8 cellular contexts compared by ENCODE assay signal in the genomic region with DNA sequence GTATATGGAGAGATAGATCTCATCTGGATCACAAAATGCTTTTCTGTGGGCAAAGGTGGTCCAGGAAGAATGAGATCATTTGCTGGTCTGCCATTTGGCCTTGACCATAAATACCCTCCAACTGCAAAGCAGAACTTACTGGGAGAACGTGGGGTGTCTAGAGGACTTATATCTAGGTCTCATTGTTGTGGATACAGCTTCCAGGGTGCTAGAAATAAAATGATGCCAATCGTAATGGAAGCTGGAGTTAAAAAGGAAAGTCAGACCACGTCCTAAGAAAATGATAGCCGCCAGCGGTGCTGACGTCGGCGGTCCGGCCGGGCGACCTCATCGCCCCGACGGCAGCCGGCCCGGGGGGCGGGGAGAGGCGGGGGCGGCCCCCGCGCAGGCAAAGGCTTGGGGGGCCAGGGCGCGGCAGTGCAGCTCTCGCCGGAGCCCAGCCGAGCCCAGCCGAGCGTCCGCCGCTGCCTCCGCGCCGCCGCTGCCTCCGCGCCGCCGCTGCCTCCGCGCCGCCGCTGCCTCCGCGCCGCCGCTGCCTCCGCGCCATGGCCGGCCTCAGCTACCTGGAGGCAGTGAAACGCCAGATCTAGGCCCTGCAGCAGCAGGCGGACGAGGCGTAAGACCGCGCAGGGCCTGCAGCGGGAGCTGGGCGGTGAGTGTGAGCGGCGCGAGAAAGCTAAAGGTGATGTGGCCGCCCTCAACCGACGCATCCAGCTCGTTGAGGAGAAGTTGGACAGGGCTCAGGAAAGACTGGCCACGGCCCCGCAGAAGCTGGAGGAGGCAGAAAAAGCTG.
DNase-seq lines count a peak whose midpoint lies in the region; ATAC-seq and TF ChIP-seq lines count a peak whose summit lies in the region.

No MANE protein-coding gene starts in this region.

- H3F3A ChIP-seq in smooth muscle cell (ENCODE audit: low read depth), result no peaks in the 10 kb centered on the region

- WGBS in smooth muscle cell (ENCODE audit: low lambda C conversion rate), result 59% methylated on average over 46 of the region's 66 CpGs

- H2AFZ ChIP-seq in smooth muscle cell (ENCODE audit: low read depth), result peak overlapping the region; percentile 66

- H3K4me2 ChIP-seq in smooth muscle cell, result peak overlapping the region; percentile 73

- H3K36me3 ChIP-seq in Caco-2 (ENCODE audit: control insufficient read depth, insufficient read depth, low read length) (no peaks in the 10 kb centered on the region), iPS-20b (ENCODE audit: insufficient read depth, low read depth, low read length) (no peaks in the 10 kb centered on the region), smooth muscle cell (ENCODE audit: low read depth) (no peaks in the 10 kb centered on the region)

- peak; percentile 66 to 73 for DNase-seq in Caco-2
- peak; percentile 9 to 57 (median 36) for DNase-seq in T-cell
- DNase-seq in astrocyte of the spinal cord (ENCODE audit: low read depth, low spot score), result peak; percentile 69
- DNase-seq in smooth muscle cell (lab: John Stamatoyannopoulos, UW; ENCODE audit: unreplicated experiment), result no peak
- DNase-seq in NCI-H1436 (lab: John Stamatoyannopoulos, UW), result no peak

- H3K27ac Mint-ChIP-seq in Caco-2 (ENCODE audit: unreplicated experiment) (peak overlapping the region; percentile 65), T-cell (peak overlapping the region; percentile 93 to 95)

- H3K4me3 ChIP-seq in Caco-2 (ENCODE audit: low read depth, low read length) (peak overlapping the region; percentile 68), astrocyte of the spinal cord (ENCODE audit: low read depth, low read length) (peak overlapping the region; percentile 46), iPS-20b (ENCODE audit: low read length) (peak overlapping the region; percentile 64), smooth muscle cell (peak overlapping the region; percentile 54)

- H3K36me3 Mint-ChIP-seq in Caco-2 (ENCODE audit: insufficient read depth, unreplicated experiment) (no peaks in the 10 kb centered on the region), T-cell (no peaks in the 10 kb centered on the region)

- H3K27me3 Mint-ChIP-seq in Caco-2 (ENCODE audit: insufficient read depth, unreplicated experiment), result no peaks in the 10 kb centered on the region
- H3K27me3 Mint-ChIP-seq in T-cell, result no peaks in the 10 kb centered on the region

- H3K27me3 ChIP-seq in Caco-2 (replicated peaks; ENCODE audit: control insufficient read depth, insufficient read depth, low read length) (no peaks in the 10 kb centered on the region), iPS-20b (ENCODE audit: insufficient read depth, low read length) (peaks cover 16% of the 10 kb centered on the region), smooth muscle cell (ENCODE audit: low read depth) (no peaks in the 10 kb centered on the region)

- ATAC-seq in GM19468 (IDR thresholded peaks at IDR 0.05; ENCODE audit: extremely low read depth, unreplicated experiment), result peak; percentile 84
- peak; percentile 80 for ATAC-seq in HG03565 (IDR thresholded peaks at IDR 0.05; ENCODE audit: unreplicated experiment)
- peak; percentile 78 to 90 (median 84) for ATAC-seq in T-cell (replicated peaks in 1 of 4)

- H3K9me3 Mint-ChIP-seq in Caco-2 (ENCODE audit: unreplicated experiment) (no peaks in the 10 kb centered on the region), T-cell (no peaks in the 10 kb centered on the region)

- in situ Hi-C loops in astrocyte of the spinal cord (cut with HindIII; ENCODE audit: low sequenced_read_pairs), result no loop called here

- H3K4me1 Mint-ChIP-seq in Caco-2 (ENCODE audit: low read depth, unreplicated experiment) (peaks cover 7% of the 10 kb centered on the region), T-cell (peaks cover 20 to 43% (median 36%) of the 10 kb centered on the region in 3 donors)

- no peaks in the 10 kb centered on the region for H3K79me2 ChIP-seq in smooth muscle cell (ENCODE audit: low read depth)

- POLR2A ChIA-PET in Caco-2 (lab: Charles Lee) (interaction anchor here (1.2 kb wide), 1 partner anchor 148 kb away, joined by 3 read pairs; a partner anchor contains a TSS), T-cell (lab: Charles Lee) (interaction anchor here (0.6 kb wide), 3 partner anchors 70 to 166 kb away, joined by 3 to 4 read pairs (median 3); no protein-coding TSS in a partner anchor)

- no peak overlapping the region for H3K27ac ChIP-seq in iPS-20b (ENCODE audit: low read length)
- H3K27ac ChIP-seq in smooth muscle cell (ENCODE audit: low read depth), result peak overlapping the region; percentile 44

- H3K4me1 ChIP-seq in Caco-2, result 0 out of 2 replicates have a peak, but pooled peaks cover 9% of the 10 kb centered on the region
- H3K4me1 ChIP-seq in iPS-20b (ENCODE audit: insufficient read depth, low read length), result 0 out of 2 replicates have a peak, but pooled peaks cover under 1% of the 10 kb centered on the region
- peaks cover 4% of the 10 kb centered on the region for H3K4me1 ChIP-seq in smooth muscle cell (ENCODE audit: low read depth)

- H3K9ac ChIP-seq in iPS-20b (ENCODE audit: low read depth, low read length) (peak overlapping the region; percentile 69), smooth muscle cell (ENCODE audit: low read depth) (no peak overlapping the region)

- TF ChIP-seq CTCF in Caco-2 (IDR thresholded peaks at IDR 0.05; ENCODE audit: insufficient read depth in 1 of 2, low read depth in 1 of 2, low read length in 1 of 2, severe bottlenecking in 1 of 2, unreplicated experiment in 1 of 2) (no peak), astrocyte of the spinal cord (IDR thresholded peaks at IDR 0.05; ENCODE audit: low read depth, low read length) (no peak), smooth muscle cell (IDR thresholded peaks at IDR 0.05; ENCODE audit: borderline replicate concordance, insufficient read depth, poor library complexity, severe bottlenecking) (no peak)

- no peaks in the 10 kb centered on the region for H4K20me1 ChIP-seq in smooth muscle cell (ENCODE audit: low read depth)

- intact Hi-C loops in Caco-2 (cut with micrococcal nuclease; ENCODE audit: unreplicated experiment), result no loop called here

- no TSS peak for BruUV-seq in Caco-2 (replicated peaks; lab: Mats Ljungman, UMichigan)

- H3K9me3 ChIP-seq in Caco-2, result no peaks in the 10 kb centered on the region
- no peaks in the 10 kb centered on the region for H3K9me3 ChIP-seq in iPS-20b (ENCODE audit: insufficient read depth, low read depth, low read length)
- no peaks in the 10 kb centered on the region for H3K9me3 ChIP-seq in smooth muscle cell (replicated peaks; ENCODE audit: low read depth)

- H3K4me3 Mint-ChIP-seq in Caco-2 (ENCODE audit: unreplicated experiment) (peak overlapping the region; percentile 86), T-cell (peak overlapping the region; percentile 86 to 95 (median 90))

- CTCF ChIA-PET in Caco-2 (lab: Charles Lee) (interaction anchor here (0.6 to 1.6 kb wide), 3 partner anchors 10 to 379 kb away, joined by 3 to 9 read pairs (median 4); no protein-coding TSS in a partner anchor), T-cell (lab: Charles Lee) (interaction anchor here (0.6 to 1.3 kb wide), 7 partner anchors 9 to 79 kb away, joined by 3 to 6 read pairs (median 3); no protein-coding TSS in a partner anchor)

Comparison
In these comparisons a context has a peak if more than half of its experiments do, and no peak if none do; other contexts are left out.
1. DNase-seq: peak in Caco-2 (2 of 2), T-cell (34 of 34) and astrocyte of the spinal cord (single experiment); none in smooth muscle cell (single experiment) and NCI-H1436 (single experiment).
2. Peak in every context shown above with its lines, with median percentiles within 50 percentile points of each other: H3K4me3 ChIP-seq and ATAC-seq.